Comparison of ENCODE assay signal across 8 cellular contexts in the genomic region with DNA sequence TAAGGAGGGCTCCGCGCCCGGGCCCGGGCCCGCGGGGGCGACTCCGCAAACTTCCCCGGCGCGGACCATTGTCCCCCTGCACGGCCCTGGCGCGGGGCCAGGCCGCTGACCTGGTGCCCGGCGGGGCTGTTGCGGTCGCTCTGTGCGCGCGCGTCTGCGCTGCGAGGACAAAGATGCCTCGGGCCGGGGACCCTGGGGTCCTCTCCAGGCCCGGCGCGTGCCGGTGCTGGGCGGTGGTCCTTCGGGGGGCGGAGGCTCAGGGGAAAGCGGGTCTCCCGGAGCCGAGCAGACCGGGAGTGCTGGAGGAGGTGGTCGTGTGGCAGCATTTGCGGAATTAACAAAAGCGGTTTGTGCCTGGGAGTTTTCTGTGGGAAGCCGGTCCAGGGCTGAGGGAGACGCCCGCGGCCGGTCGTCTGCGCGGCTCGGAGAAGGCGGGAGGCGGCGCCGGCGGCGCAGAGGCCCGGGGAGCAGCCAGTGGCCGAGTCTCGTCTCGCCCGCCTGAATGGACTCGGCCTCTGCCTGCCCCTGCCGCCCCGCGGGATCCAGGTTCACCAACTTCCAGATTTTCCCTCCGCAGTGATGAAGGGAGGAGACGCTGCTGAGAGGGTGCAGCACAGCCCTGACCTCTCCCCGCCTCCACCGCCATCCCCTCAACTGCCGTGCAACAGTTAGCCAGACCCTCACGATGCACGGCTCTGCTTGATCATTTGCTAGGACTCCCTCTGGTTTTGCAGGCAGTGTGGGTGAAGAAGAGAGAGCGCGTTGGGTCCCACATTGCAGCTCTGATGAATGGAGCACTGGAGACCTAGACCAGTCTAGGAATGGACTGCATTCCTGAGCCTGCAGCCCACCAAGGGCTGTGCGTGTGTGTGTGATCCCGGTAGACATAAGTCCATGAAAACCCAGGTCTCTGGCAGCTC. TPM values are rescaled to one million over a fixed set of nuclear protein-coding genes. Genes with fewer than 3 reads are reported as not detected.
DNase-seq lines count a peak whose midpoint lies in the region; ATAC-seq lines count a peak whose summit lies in the region.

No MANE protein-coding gene starts in this region.

- peak; percentile 49 to 61 for ATAC-seq in right cardiac atrium
- ATAC-seq in activated CD4-positive, CD25-positive, alpha-beta regulatory T cell treated with anti-CD3 and anti-CD28 coated beads, Interleukin-2, amount 50 U/mL, for 24 hours, result no peak

- H3K9ac ChIP-seq in adipocyte (ENCODE audit: low read length), result peak overlapping the region; percentile 77

- H3K9me3 ChIP-seq in adipocyte (ENCODE audit: control insufficient read depth, low read length) (no peaks in the 10 kb centered on the region), right cardiac atrium (ENCODE audit: control insufficient read depth, low read length) (no peaks in the 10 kb centered on the region)

- H3K4me1 ChIP-seq in adipocyte (ENCODE audit: control insufficient read depth, insufficient read depth, low read length) (peaks cover 18% of the 10 kb centered on the region), right cardiac atrium (ENCODE audit: control insufficient read depth, insufficient read depth, low read length) (peaks cover 3% of the 10 kb centered on the region)

- DNase-seq in D341Med (ENCODE audit: low spot score), result peak; percentile 67
- peak; percentile 77 for DNase-seq in H7
- DNase-seq in NCI-H526 (lab: John Stamatoyannopoulos, UW), result peak; percentile 7 to 81
- peak; percentile 74 for DNase-seq in adipocyte (ENCODE audit: low read depth)
- DNase-seq in right cardiac atrium, result peak; percentile 38 to 78 (median 77)
- DNase-seq in posterior vena cava (ENCODE audit: low spot score), result peak; percentile 86
- no peak for DNase-seq in mesenteric fat pad (ENCODE audit: low spot score)

- intact Hi-C loops in right cardiac atrium (cut with DNase I) (loop anchor here in 3 of 4 donors (5.0 to 10.0 kb wide), 3 partner anchors 45 to 70 kb away; a partner anchor contains a TSS), posterior vena cava (cut with DNase I) (loop anchor here in 1 of 2 donors (5.0 kb wide), 1 partner anchor 65 kb away; no protein-coding TSS in a partner anchor)

- H3K4me3 ChIP-seq in H7 (ENCODE audit: insufficient read depth, low read depth, low read length) (peak overlapping the region; percentile 59), adipocyte (ENCODE audit: low read length) (peak overlapping the region; percentile 79), right cardiac atrium (ENCODE audit: low read length) (peak overlapping the region; percentile 76)

- peak overlapping the region; percentile 77 for H3K27ac ChIP-seq in right cardiac atrium (ENCODE audit: low read length)

- H3K27me3 ChIP-seq in H7 (ENCODE audit: control insufficient read depth, insufficient read depth, low read length) (peaks cover 20% of the 10 kb centered on the region), adipocyte (replicated peaks; ENCODE audit: control insufficient read depth, insufficient read depth, low read length) (peaks cover 3% of the 10 kb centered on the region), right cardiac atrium (ENCODE audit: control insufficient read depth, insufficient read depth) (no peaks in the 10 kb centered on the region)

- WGBS in right cardiac atrium, result under 1% methylated on average over 76 of the region's 76 CpGs

- no peaks in the 10 kb centered on the region for H3K36me3 ChIP-seq in H7 (replicated peaks; ENCODE audit: control insufficient read depth, insufficient read depth, low read length)
- no peaks in the 10 kb centered on the region for H3K36me3 ChIP-seq in adipocyte (ENCODE audit: control insufficient read depth, insufficient read depth, low read length, severe bottlenecking)

RNA-seq across cellular contexts. Expression of a gene that starts 0.7 kb away (rescaled TPM):
- total RNA-seq in H7 (2014; rRNA removed; shearing (Covaris generic)), result 3.3 and 3.4 TPM in 2 replicates
- total RNA-seq in right cardiac atrium (1 to 10 TPM; 4.8 to 9.7 (median 6.4) TPM), posterior vena cava (1 to 10 TPM; 1.7 TPM), mesenteric fat pad (2.0 TPM)
- polyA plus RNA-seq in right cardiac atrium, result 2.9 TPM

Comparison
In these comparisons a context has a peak if more than half of its experiments do, and no peak if none do; other contexts are left out.
1. ATAC-seq: peak in right cardiac atrium (2 of 2); none in activated CD4-positive, CD25-positive, alpha-beta regulatory T cell treated with anti-CD3 and anti-CD28 coated beads, Interleukin-2, amount 50 U/mL, for 24 hours (0 of 2).
2. Peak in every context shown above with its lines, with median percentiles within 50 percentile points of each other: H3K4me3 ChIP-seq.